Comparison of ENCODE assay signal across 1 cellular context in genomic region chr2:70133521-70134348, GRCh38.
A peak's percentile ranks its signal among the peaks of the same experiment; 100 is the strongest.
TF ChIP-seq lines count a peak whose summit lies in the region.

No MANE protein-coding gene starts in this region.

TF ChIP-seq in endothelial cell of umbilical vein, 7 proteins besides CTCF, POLR2A, EP300 and RAD21 (continued from another document):
- peak; percentile 64 for TF ChIP-seq GATA2 (IDR thresholded peaks at IDR 0.05; ENCODE audit: insufficient read depth, insufficient read length, low read depth, low read length)
- TF ChIP-seq, protein P1, sequence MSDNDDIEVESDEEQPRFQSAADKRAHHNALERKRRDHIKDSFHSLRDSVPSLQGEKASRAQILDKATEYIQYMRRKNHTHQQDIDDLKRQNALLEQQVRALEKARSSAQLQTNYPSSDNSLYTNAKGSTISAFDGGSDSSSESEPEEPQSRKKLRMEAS (IDR thresholded peaks at IDR 0.05; ENCODE audit: insufficient read depth, insufficient read length): no peak
- peak; percentile 29 for TF ChIP-seq JUN (IDR thresholded peaks at IDR 0.05; ENCODE audit: borderline replicate concordance, insufficient read depth, insufficient read length, low read depth)
- no peak for TF ChIP-seq MYC (IDR thresholded peaks at IDR 0.05; ENCODE audit: low read depth, low read length)
- TF ChIP-seq EZH2 (IDR thresholded peaks at IDR 0.05; ENCODE audit: borderline replicate concordance, low read depth, low read length, severe bottlenecking): no peak
- TF ChIP-seq FOS (IDR thresholded peaks at IDR 0.05; ENCODE audit: borderline replicate concordance, insufficient read depth, low read length): peak; percentile 68
